In the genomic region with DNA sequence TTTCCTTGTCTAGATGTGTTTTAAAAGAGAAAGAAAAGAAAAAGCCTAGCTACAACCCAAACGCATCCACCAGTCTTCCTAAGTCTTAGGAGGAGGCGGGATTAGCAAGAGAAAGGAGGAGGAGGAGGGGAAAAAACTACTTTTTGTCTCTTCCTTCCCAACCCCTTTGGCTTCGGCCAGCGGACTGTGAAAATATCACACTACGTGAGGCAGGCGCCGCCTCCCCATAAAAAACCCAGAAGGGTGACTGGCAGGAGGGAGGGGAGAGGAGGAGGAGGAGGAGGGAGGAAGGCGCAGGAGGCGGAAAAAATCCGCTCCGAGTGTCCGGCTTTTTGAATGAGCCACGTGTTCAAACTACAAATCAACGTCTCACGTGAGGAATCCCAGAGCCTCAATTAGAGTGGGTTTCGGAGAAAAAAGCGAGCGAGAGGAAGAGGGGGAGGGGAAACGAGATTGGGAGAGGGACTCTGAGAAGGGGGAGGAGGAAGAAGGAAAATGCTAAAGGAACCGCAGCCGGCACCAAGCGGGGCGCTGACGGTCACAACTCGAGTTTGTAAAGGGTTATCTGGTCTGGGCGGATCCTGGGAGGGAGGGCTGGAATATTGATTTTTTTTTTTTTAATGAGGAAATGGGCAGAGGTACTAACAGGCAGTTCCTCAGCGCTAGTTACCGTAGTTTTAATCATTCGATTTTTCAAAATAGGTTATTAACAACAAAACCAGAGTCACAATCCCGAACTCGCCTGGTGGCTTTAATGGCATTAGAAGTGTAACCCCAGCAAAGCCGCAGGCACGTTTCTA, we compare ENCODE assay signal across 1 cellular context.
TF ChIP-seq lines count a peak whose summit lies in the region.

IGF2BP3 (minus strand) TSS at position 202 of the 800 bp plus-strand sequence. CDS start 381 bp downstream, outside the sequence.

TF ChIP-seq in K562, 482 proteins besides CTCF, POLR2A, EP300 and RAD21 (continued from another document and continues in another):
- TF ChIP-seq ZBTB9 (CRISPR knock-in tag; IDR thresholded peaks at IDR 0.05) (no peak), SREBF1 (IDR thresholded peaks at IDR 0.05; ENCODE audit: borderline replicate concordance, low read depth, low read length) (no peak), CSDE1 (IDR thresholded peaks at IDR 0.05) (no peak), LEF1 (IDR thresholded peaks at IDR 0.05) (peak; percentile 98), JUND (IDR thresholded peaks at IDR 0.05; ENCODE audit: borderline replicate concordance, low read depth, low read length) (peak; percentile 13; the same call in 1 of the 2 replicates), JUND (tag; IDR thresholded peaks at IDR 0.05; ENCODE audit: borderline replicate concordance, low read depth, low read length) (no peak), XRCC3 (IDR thresholded peaks at IDR 0.05) (no peak), TAF1 (IDR thresholded peaks at IDR 0.05; ENCODE audit: control insufficient read depth, extremely low read depth, insufficient read depth, low read length, severe bottlenecking) (peak; percentile 82), IRF2 (CRISPR knock-in tag; IDR thresholded peaks at IDR 0.05) (no peak), ARID1B (IDR thresholded peaks at IDR 0.05) (peak; percentile 84), ETS2 (tag; IDR thresholded peaks at IDR 0.05; ENCODE audit: borderline replicate concordance, poor library complexity, severe bottlenecking) (no peak), TBP (optimal IDR thresholded peaks at IDR 0.05; ENCODE audit: low read depth, low read length) (peak; percentile 81), ZNF561 (CRISPR knock-in tag; conservative IDR thresholded peaks at IDR 0.05) (no peak), C11orf30 (IDR thresholded peaks at IDR 0.05; ENCODE audit: low read depth) (no peak), PCBP2 (IDR thresholded peaks at IDR 0.05; ENCODE audit: low read depth, low read length, poor library complexity, severe bottlenecking) (no peak), BDP1 (IDR thresholded peaks at IDR 0.05; ENCODE audit: insufficient read depth, insufficient read length) (no peak), SAFB (IDR thresholded peaks at IDR 0.05; ENCODE audit: borderline replicate concordance, low read depth, low read length) (no peak), ASH1L (IDR thresholded peaks at IDR 0.05; ENCODE audit: borderline replicate concordance, low read depth, partially characterized antibody) (peak; percentile 58), KLF6 (CRISPR knock-in tag; IDR thresholded peaks at IDR 0.05; ENCODE audit: borderline replicate concordance) (no peak), ZNF785 (CRISPR knock-in tag; IDR thresholded peaks at IDR 0.05) (no peak), RBM15 (IDR thresholded peaks at IDR 0.05; ENCODE audit: insufficient read depth, low read length) (no peak), ILK (tag; IDR thresholded peaks at IDR 0.05; ENCODE audit: borderline replicate concordance, low read depth) (no peak), PTBP1 (IDR thresholded peaks at IDR 0.05; ENCODE audit: low read depth, low read length) (no peak), ZNF695 (CRISPR knock-in tag; IDR thresholded peaks at IDR 0.05) (no peak), RBM17 (IDR thresholded peaks at IDR 0.05; ENCODE audit: borderline replicate concordance, low read depth, low read length) (no peak), MCM2 (IDR thresholded peaks at IDR 0.05; ENCODE audit: low read depth) (no peak), ARID4B (CRISPR knock-in tag; IDR thresholded peaks at IDR 0.05) (peak; percentile 66), RBFOX2 (IDR thresholded peaks at IDR 0.05; ENCODE audit: low read depth, low read length) (peak; percentile 63), MIER1 (IDR thresholded peaks at IDR 0.05; ENCODE audit: low read depth) (no peak), SFPQ (IDR thresholded peaks at IDR 0.05; ENCODE audit: low read depth, low read length) (no peak), HNRNPL (IDR thresholded peaks at IDR 0.05; ENCODE audit: low read depth, low read length) (no peak), PYGO2 (tag; IDR thresholded peaks at IDR 0.05) (no peak), MYBL2 (IDR thresholded peaks at IDR 0.05; ENCODE audit: low read depth) (peak; percentile 89), MYBL2 (CRISPR knock-in tag; IDR thresholded peaks at IDR 0.05; ENCODE audit: borderline replicate concordance) (no peak), LARP7 (IDR thresholded peaks at IDR 0.05) (peak; percentile 53; the same call in 1 of the 2 replicates), NFIC (IDR thresholded peaks at IDR 0.05) (0 out of 2 replicates have a peak, but pooled peaks have one; percentile 46), ZNF586 (CRISPR knock-in tag; conservative IDR thresholded peaks at IDR 0.05) (no peak), SMC3 (conservative IDR thresholded peaks at IDR 0.05; ENCODE audit: insufficient read depth, low read depth, low read length) (no peak), SIN3A (IDR thresholded peaks at IDR 0.05; ENCODE audit: borderline replicate concordance in 2 of 2, control insufficient read depth in 1 of 2, low read depth in 2 of 2, low read length in 2 of 2) (peak in 1 of 2 experiments; percentile 61; a peak in 1 of 4 replicates), CHD2 (IDR thresholded peaks at IDR 0.05; ENCODE audit: low read depth, low read length) (peak; percentile 67), BHLHE40 (IDR thresholded peaks at IDR 0.05; ENCODE audit: low read length) (peak; percentile 99), HMGXB4 (CRISPR knock-in tag; IDR thresholded peaks at IDR 0.05) (no peak), NR2C2 (CRISPR knock-in tag; IDR thresholded peaks at IDR 0.05) (no peak), NR2C2 (tag; IDR thresholded peaks at IDR 0.05) (0 out of 2 replicates have a peak, but pooled peaks have one; percentile 33), BRCA1 (IDR thresholded peaks at IDR 0.05) (no peak), BRCA1 (CRISPR knock-in tag; IDR thresholded peaks at IDR 0.05) (no peak), TCF3 (CRISPR knock-in tag; IDR thresholded peaks at IDR 0.05) (peak; percentile 23; the same call in 1 of the 2 replicates)
- TF ChIP-seq, protein P1, sequence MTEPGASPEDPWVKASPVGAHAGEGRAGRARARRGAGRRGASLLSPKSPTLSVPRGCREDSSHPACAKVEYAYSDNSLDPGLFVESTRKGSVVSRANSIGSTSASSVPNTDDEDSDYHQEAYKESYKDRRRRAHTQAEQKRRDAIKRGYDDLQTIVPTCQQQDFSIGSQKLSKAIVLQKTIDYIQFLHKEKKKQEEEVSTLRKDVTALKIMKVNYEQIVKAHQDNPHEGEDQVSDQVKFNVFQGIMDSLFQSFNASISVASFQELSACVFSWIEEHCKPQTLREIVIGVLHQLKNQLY (CRISPR knock-in tag; conservative IDR thresholded peaks at IDR 0.05) = no peak
- TF ChIP-seq, protein P2, sequence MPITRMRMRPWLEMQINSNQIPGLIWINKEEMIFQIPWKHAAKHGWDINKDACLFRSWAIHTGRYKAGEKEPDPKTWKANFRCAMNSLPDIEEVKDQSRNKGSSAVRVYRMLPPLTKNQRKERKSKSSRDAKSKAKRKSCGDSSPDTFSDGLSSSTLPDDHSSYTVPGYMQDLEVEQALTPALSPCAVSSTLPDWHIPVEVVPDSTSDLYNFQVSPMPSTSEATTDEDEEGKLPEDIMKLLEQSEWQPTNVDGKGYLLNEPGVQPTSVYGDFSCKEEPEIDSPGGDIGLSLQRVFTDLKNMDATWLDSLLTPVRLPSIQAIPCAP (CRISPR knock-in tag; IDR thresholded peaks at IDR 0.05; ENCODE audit: borderline replicate concordance) = no peak
- TF ChIP-seq, protein P3, sequence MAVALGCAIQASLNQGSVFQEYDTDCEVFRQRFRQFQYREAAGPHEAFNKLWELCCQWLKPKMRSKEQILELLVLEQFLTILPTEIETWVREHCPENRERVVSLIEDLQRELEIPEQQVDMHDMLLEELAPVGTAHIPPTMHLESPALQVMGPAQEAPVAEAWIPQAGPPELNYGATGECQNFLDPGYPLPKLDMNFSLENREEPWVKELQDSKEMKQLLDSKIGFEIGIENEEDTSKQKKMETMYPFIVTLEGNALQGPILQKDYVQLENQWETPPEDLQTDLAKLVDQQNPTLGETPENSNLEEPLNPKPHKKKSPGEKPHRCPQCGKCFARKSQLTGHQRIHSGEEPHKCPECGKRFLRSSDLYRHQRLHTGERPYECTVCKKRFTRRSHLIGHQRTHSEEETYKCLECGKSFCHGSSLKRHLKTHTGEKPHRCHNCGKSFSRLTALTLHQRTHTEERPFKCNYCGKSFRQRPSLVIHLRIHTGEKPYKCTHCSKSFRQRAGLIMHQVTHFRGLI (CRISPR knock-in tag; IDR thresholded peaks at IDR 0.05) = no peak
